ENCODE assay signal across 1 cellular context in the genomic region with DNA sequence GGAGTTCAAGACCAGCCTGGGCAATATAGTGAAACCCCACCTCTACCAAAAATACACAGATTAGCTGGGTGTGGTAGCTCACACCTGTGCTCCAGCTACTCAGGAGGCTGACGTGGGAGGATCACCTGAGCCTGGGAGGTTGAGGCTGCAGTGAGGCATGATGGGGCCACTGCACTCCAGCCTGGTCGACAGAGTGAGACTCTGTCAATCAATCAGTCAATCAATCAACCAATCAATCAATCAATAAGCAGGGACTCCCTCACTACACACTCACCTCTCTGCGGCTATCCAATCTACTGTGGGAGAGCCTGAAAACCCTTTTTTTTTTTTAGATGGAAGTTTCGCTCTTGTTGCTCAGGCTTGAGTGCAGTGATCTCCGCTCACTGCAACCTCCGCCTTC.
TF ChIP-seq lines count a peak whose summit lies in the region.

No MANE protein-coding gene starts in this region.

TF ChIP-seq in A549, 52 proteins besides CTCF, POLR2A, EP300 and RAD21 (continued from another document):
- TF ChIP-seq, protein P1, sequence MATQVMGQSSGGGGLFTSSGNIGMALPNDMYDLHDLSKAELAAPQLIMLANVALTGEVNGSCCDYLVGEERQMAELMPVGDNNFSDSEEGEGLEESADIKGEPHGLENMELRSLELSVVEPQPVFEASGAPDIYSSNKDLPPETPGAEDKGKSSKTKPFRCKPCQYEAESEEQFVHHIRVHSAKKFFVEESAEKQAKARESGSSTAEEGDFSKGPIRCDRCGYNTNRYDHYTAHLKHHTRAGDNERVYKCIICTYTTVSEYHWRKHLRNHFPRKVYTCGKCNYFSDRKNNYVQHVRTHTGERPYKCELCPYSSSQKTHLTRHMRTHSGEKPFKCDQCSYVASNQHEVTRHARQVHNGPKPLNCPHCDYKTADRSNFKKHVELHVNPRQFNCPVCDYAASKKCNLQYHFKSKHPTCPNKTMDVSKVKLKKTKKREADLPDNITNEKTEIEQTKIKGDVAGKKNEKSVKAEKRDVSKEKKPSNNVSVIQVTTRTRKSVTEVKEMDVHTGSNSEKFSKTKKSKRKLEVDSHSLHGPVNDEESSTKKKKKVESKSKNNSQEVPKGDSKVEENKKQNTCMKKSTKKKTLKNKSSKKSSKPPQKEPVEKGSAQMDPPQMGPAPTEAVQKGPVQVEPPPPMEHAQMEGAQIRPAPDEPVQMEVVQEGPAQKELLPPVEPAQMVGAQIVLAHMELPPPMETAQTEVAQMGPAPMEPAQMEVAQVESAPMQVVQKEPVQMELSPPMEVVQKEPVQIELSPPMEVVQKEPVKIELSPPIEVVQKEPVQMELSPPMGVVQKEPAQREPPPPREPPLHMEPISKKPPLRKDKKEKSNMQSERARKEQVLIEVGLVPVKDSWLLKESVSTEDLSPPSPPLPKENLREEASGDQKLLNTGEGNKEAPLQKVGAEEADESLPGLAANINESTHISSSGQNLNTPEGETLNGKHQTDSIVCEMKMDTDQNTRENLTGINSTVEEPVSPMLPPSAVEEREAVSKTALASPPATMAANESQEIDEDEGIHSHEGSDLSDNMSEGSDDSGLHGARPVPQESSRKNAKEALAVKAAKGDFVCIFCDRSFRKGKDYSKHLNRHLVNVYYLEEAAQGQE (IDR thresholded peaks at IDR 0.05), result no peak
- TF ChIP-seq, protein P2, sequence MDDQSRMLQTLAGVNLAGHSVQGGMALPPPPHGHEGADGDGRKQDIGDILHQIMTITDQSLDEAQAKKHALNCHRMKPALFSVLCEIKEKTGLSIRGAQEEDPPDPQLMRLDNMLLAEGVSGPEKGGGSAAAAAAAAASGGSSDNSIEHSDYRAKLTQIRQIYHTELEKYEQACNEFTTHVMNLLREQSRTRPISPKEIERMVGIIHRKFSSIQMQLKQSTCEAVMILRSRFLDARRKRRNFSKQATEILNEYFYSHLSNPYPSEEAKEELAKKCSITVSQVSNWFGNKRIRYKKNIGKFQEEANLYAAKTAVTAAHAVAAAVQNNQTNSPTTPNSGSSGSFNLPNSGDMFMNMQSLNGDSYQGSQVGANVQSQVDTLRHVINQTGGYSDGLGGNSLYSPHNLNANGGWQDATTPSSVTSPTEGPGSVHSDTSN (IDR thresholded peaks at IDR 0.05), result no peak
- TF ChIP-seq HOXA7 (CRISPR knock-in tag; IDR thresholded peaks at IDR 0.05), result no peak
- no peak for TF ChIP-seq ZFP36 (IDR thresholded peaks at IDR 0.05; ENCODE audit: borderline replicate concordance, partially characterized antibody)
- TF ChIP-seq NFE2L2 (conservative IDR thresholded peaks at IDR 0.05; ENCODE audit: low read length), result no peak
